Comparison of ENCODE assay signal across 16 cellular contexts in the genomic region with DNA sequence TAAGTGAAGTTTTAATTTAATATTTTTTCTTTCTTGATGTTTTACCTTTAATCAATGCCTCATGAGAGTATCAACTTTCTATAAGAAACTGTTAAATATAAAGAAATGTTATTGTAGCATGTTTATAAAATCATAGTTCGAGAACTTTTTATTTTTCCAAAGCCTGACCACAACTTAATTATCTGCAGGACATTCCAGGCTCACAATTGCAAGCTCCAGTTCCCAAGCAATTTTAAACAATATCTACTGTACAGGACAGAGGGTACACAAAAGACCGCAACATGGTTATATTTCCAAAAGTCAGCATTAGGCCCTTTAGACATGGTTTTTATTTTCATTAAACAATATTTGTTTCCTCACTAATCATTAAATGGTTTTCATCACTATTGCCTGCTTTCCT. TPM values are rescaled to one million over a fixed set of nuclear protein-coding genes. Genes with fewer than 3 reads are reported as not detected.
A peak's percentile ranks its signal among the peaks of the same experiment; 100 is the strongest.
DNase-seq lines count a peak whose midpoint lies in the region; ATAC-seq and TF ChIP-seq lines count a peak whose summit lies in the region.
"Had no signal": no experiment of that assay in that cellular context is flagged by ENCODE, and none has a peak within 500 bp of the region (broad histone marks: within the 10 kb centered on the region; RNA-seq: fewer than 3 reads in every experiment).

No MANE protein-coding gene starts in this region.

- H3K27me3 ChIP-seq in SK-N-SH (ENCODE audit: insufficient read depth) (no peaks in the 10 kb centered on the region), vagina (no peaks in the 10 kb centered on the region)

- H3K9ac ChIP-seq in SK-N-SH = no peak overlapping the region

- no peak overlapping the region; a peak in 1 of 4 replicates for H3K27ac ChIP-seq in SK-N-SH (ENCODE audit: low read depth in 2 of 2, low read length in 1 of 2)
- peak overlapping the region; percentile 65 for H3K27ac ChIP-seq in vagina
- H3K27ac ChIP-seq: 22Rv1 had no signal

- TF ChIP-seq EP300 in SK-N-SH (IDR thresholded peaks at IDR 0.05; ENCODE audit: borderline replicate concordance in 1 of 2, low read depth in 1 of 2, low read length in 1 of 2) = no peak

- TF ChIP-seq CTCF in SK-N-SH (IDR thresholded peaks at IDR 0.05) (no peak), nephron (IDR thresholded peaks at IDR 0.05; ENCODE audit: unreplicated experiment in 3 of 3) (no peak), vagina (IDR thresholded peaks at IDR 0.05) (no peak)

- no peak overlapping the region for H3K4me2 ChIP-seq in SK-N-SH
- H3K4me2 ChIP-seq: GM23338 had no signal

- no peaks in the 10 kb centered on the region for H3K36me3 Mint-ChIP-seq in nephron (ENCODE audit: low read depth)

- no peak overlapping the region for H2AFZ ChIP-seq in SK-N-SH (ENCODE audit: low read depth)
- H2AFZ ChIP-seq: GM23338 had no signal

- no peak overlapping the region for H3K4me3 Mint-ChIP-seq in nephron
- H3K4me3 Mint-ChIP-seq: CD14-positive monocyte; CD8-positive, alpha-beta T cell; GM23338 had no signal

- CTCF ChIA-PET in SK-N-SH (lab: Yijun Ruan, JAX) = interaction anchor here (0.9 kb wide), 1 partner anchor 20 kb away, joined by 3 read pairs; the partner anchor contains the start of gene STX18

- H3K9me3 Mint-ChIP-seq in nephron = no peaks in the 10 kb centered on the region
- H3K9me3 Mint-ChIP-seq: CD14-positive monocyte; CD8-positive, alpha-beta T cell; GM23338 had no signal

- H3K4me3 ChIP-seq in SK-N-SH (ENCODE audit: low read depth in 2 of 2, low read length in 1 of 2) (no peak overlapping the region), vagina (no peak overlapping the region)
- H3K4me3 ChIP-seq: GM23338 had no signal

- no peak for TF ChIP-seq POLR2A in vagina (IDR thresholded peaks at IDR 0.05)

- H3K27ac Mint-ChIP-seq in nephron = peak overlapping the region in 2 of 3 experiments; percentile 40 to 73
- H3K27ac Mint-ChIP-seq: CD8-positive, alpha-beta T cell; GM23338 had no signal

- H3K4me1 ChIP-seq in SK-N-SH (ENCODE audit: control insufficient read depth in 1 of 2, insufficient read depth in 2 of 2, low read depth in 1 of 2, low read length in 1 of 2) (peaks cover 0 to 4% of the 10 kb centered on the region in 2 experiments; a peak in 3 of 4 replicates), vagina (peaks cover 30% of the 10 kb centered on the region)

- H3K9me3 ChIP-seq in SK-N-SH (no peaks in the 10 kb centered on the region), vagina (no peaks in the 10 kb centered on the region)

- H3F3A ChIP-seq in SK-N-SH (replicated peaks; ENCODE audit: insufficient read depth) = no peaks in the 10 kb centered on the region

- DNase-seq in SK-N-SH (no peak), fibroblast of gingiva (ENCODE audit: low read depth) (peak; percentile 61), vagina (ENCODE audit: extremely low spot score in 2 of 2) (no peak)
- no peak for DNase-seq in stimulated activated CD4-positive, alpha-beta T cell treated with anti-CD3 and anti-CD28 coated beads, Interleukin-4, amount 100 ng/mL, for 24 hours
- DNase-seq: CD8-positive, alpha-beta T cell; COR-L47; DND-41; GF-D8; H7 had no signal

- no peak for TF ChIP-seq RAD21 in SK-N-SH (IDR thresholded peaks at IDR 0.05; ENCODE audit: low read length)

- peak; percentile 50 for ATAC-seq in SK-N-SH treated with all-trans-retinoic acid at 6 μM for 48 hours
- no peak for ATAC-seq in HG03457 (IDR thresholded peaks at IDR 0.05; ENCODE audit: unreplicated experiment)
- ATAC-seq in HG03432 (IDR thresholded peaks at IDR 0.05; ENCODE audit: unreplicated experiment) = no peak
- ATAC-seq: CD8-positive, alpha-beta T cell had no signal

- POLR2A ChIA-PET in SK-N-SH (lab: Yijun Ruan, JAX) = no interaction called here

- H3K9me2 ChIP-seq in SK-N-SH = no peaks in the 10 kb centered on the region

- H4K20me1 ChIP-seq in SK-N-SH (ENCODE audit: insufficient read depth) = peaks cover 16% of the 10 kb centered on the region

- H3K79me2 ChIP-seq in SK-N-SH (ENCODE audit: insufficient read depth) = peaks cover 27% of the 10 kb centered on the region

- H3K27me3 Mint-ChIP-seq in nephron (ENCODE audit: low read depth) = no peaks in the 10 kb centered on the region

- WGBS in SK-N-SH (ENCODE audit: low lambda C conversion rate) = 59% methylated on average over 2 of the region's 2 CpGs

- H3K4me1 Mint-ChIP-seq in nephron = peaks cover 36% of the 10 kb centered on the region

- intact Hi-C loops in vagina (cut with DNase I) = no loop called here

- H3K36me3 ChIP-seq in SK-N-SH (replicated peaks in 1 of 2; ENCODE audit: control insufficient read depth in 1 of 2, insufficient read depth in 2 of 2, low read length in 1 of 2) (no peaks in the 10 kb centered on the region), vagina (no peaks in the 10 kb centered on the region)

TF ChIP-seq in SK-N-SH treated with all-trans-retinoic acid at 6 μM for 48 hours, 23 proteins besides CTCF, POLR2A, EP300 and RAD21:
- TF ChIP-seq ISL1 (CRISPR knock-in tag; IDR thresholded peaks at IDR 0.05) (0 out of 2 replicates have a peak, but pooled peaks have one; percentile 10), GLIS3 (CRISPR knock-in tag; IDR thresholded peaks at IDR 0.05) (no peak), ZFP30 (CRISPR knock-in tag; IDR thresholded peaks at IDR 0.05) (no peak)
- TF ChIP-seq, protein P1, sequence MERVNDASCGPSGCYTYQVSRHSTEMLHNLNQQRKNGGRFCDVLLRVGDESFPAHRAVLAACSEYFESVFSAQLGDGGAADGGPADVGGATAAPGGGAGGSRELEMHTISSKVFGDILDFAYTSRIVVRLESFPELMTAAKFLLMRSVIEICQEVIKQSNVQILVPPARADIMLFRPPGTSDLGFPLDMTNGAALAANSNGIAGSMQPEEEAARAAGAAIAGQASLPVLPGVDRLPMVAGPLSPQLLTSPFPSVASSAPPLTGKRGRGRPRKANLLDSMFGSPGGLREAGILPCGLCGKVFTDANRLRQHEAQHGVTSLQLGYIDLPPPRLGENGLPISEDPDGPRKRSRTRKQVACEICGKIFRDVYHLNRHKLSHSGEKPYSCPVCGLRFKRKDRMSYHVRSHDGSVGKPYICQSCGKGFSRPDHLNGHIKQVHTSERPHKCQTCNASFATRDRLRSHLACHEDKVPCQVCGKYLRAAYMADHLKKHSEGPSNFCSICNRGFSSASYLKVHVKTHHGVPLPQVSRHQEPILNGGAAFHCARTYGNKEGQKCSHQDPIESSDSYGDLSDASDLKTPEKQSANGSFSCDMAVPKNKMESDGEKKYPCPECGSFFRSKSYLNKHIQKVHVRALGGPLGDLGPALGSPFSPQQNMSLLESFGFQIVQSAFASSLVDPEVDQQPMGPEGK (CRISPR knock-in tag; IDR thresholded peaks at IDR 0.05; ENCODE audit: borderline replicate concordance) = no peak

TF ChIP-seq in SK-N-SH, 30 proteins besides CTCF, POLR2A, EP300 and RAD21 (continues in another document):
- TF ChIP-seq TEAD4 (IDR thresholded peaks at IDR 0.05; ENCODE audit: borderline replicate concordance, insufficient read depth) = no peak
- no peak for TF ChIP-seq GABPA (IDR thresholded peaks at IDR 0.05; ENCODE audit: low read depth)
- TF ChIP-seq, protein P2, sequence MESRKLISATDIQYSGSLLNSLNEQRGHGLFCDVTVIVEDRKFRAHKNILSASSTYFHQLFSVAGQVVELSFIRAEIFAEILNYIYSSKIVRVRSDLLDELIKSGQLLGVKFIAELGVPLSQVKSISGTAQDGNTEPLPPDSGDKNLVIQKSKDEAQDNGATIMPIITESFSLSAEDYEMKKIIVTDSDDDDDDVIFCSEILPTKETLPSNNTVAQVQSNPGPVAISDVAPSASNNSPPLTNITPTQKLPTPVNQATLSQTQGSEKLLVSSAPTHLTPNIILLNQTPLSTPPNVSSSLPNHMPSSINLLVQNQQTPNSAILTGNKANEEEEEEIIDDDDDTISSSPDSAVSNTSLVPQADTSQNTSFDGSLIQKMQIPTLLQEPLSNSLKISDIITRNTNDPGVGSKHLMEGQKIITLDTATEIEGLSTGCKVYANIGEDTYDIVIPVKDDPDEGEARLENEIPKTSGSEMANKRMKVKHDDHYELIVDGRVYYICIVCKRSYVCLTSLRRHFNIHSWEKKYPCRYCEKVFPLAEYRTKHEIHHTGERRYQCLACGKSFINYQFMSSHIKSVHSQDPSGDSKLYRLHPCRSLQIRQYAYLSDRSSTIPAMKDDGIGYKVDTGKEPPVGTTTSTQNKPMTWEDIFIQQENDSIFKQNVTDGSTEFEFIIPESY (IDR thresholded peaks at IDR 0.05; ENCODE audit: borderline replicate concordance, low read depth) = no peak
- TF ChIP-seq YY1 (IDR thresholded peaks at IDR 0.05; ENCODE audit: low read depth) = no peak
- TF ChIP-seq, protein P3, sequence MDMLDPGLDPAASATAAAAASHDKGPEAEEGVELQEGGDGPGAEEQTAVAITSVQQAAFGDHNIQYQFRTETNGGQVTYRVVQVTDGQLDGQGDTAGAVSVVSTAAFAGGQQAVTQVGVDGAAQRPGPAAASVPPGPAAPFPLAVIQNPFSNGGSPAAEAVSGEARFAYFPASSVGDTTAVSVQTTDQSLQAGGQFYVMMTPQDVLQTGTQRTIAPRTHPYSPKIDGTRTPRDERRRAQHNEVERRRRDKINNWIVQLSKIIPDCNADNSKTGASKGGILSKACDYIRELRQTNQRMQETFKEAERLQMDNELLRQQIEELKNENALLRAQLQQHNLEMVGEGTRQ (IDR thresholded peaks at IDR 0.05; ENCODE audit: borderline replicate concordance, low read depth, low read length) = no peak
- TF ChIP-seq RFX5 (IDR thresholded peaks at IDR 0.05; ENCODE audit: low read length) = no peak
- TF ChIP-seq FOXJ3 (CRISPR knock-in tag; IDR thresholded peaks at IDR 0.05) = no peak
- no peak for TF ChIP-seq TCF12 (IDR thresholded peaks at IDR 0.05)
- no peak for TF ChIP-seq CHD2 (IDR thresholded peaks at IDR 0.05; ENCODE audit: low read length, partially characterized antibody)
- TF ChIP-seq SMC3 (IDR thresholded peaks at IDR 0.05; ENCODE audit: low read depth, low read length) = no peak
- TF ChIP-seq, protein P4, sequence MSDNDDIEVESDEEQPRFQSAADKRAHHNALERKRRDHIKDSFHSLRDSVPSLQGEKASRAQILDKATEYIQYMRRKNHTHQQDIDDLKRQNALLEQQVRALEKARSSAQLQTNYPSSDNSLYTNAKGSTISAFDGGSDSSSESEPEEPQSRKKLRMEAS (IDR thresholded peaks at IDR 0.05; ENCODE audit: low read depth) = no peak
- TF ChIP-seq MEF2A (IDR thresholded peaks at IDR 0.05; ENCODE audit: borderline replicate concordance, low read depth) = no peak
- no peak for TF ChIP-seq PBX3 (IDR thresholded peaks at IDR 0.05)

RNA-seq across cellular contexts. Expression of gene STX18, which starts 20.1 kb away (rescaled TPM):
- 17.3 and 22.3 TPM in 2 replicates for polyA plus RNA-seq in SK-N-SH (2012; rRNA removed)
- 16.2 and 18.5 TPM in 2 replicates for polyA plus RNA-seq in SK-N-SH (2012; cell fraction: cytosol; rRNA removed)
- polyA plus RNA-seq in SK-N-SH (2012; cell fraction: nucleus; rRNA removed) = 32.5 and 40.2 TPM in 2 replicates
- 20.4 TPM for total RNA-seq in vagina
